In the genomic region with DNA sequence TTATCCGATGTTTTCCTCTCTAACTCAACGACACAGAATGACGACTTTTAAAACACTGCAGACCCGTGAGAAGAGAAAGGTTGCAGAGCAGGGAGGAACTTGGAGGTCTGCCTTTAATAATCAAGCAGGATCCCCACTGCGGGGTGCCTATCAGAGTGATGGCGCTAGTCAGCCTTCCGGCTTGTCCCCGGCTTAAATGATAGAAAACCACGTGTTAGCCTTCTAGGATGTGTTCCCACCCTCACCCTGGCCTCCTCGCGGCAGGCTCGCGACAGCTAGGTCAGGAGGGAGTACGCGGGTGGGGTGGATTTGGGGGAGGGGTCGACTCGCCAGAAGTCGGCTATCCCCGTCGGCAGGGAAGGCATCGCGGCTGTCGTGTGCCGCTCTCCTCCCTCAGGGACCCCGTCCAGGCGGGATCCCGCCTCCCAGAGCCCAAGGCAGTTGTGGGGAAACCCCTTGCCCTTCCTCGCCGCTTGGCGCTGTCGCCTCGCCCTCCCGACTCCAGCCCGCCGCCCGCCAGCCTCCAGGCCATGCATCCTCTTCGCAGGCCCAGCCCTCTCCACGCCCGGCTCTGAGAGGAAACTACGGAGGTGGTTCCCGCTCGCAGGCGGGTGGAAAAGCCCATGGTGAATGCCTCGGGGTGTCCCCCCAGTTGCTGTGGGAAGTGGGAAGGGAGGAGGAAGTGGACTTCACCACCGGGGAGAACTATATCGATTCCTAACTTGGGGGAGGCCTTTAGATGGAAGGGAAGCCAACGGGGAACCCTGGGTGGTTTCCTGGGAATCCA, we compare ENCODE assay signal across 8 cellular contexts. TPM values are rescaled to one million over a fixed set of nuclear protein-coding genes. Genes with fewer than 3 reads are reported as not detected.
DNase-seq lines count a peak whose midpoint lies in the region; ATAC-seq and TF ChIP-seq lines count a peak whose summit lies in the region.

No MANE protein-coding gene starts in this region.

- peaks cover 2% of the 10 kb centered on the region; the same call in 1 of the 3 replicates for H3K9me3 Mint-ChIP-seq in GM23338

- H3K36me3 ChIP-seq in GM23338 (ENCODE audit: insufficient read depth) (no peaks in the 10 kb centered on the region), gastroesophageal sphincter (no peaks in the 10 kb centered on the region)

- peak overlapping the region; percentile 100 for H3K27ac ChIP-seq in GM23338 (ENCODE audit: low read depth)
- peak overlapping the region; percentile 91 to 99 (median 94) for H3K27ac ChIP-seq in gastroesophageal sphincter
- peak overlapping the region; percentile 94 for H3K27ac ChIP-seq in temporal lobe (ENCODE audit: low read depth, low read length)

- H2AFZ ChIP-seq in GM23338: peak overlapping the region; percentile 94

- peak overlapping the region; percentile 94 for H3K4me2 ChIP-seq in GM23338

- peaks cover 38% of the 10 kb centered on the region for H3K79me2 ChIP-seq in GM23338 (replicated peaks; ENCODE audit: insufficient read depth)

- H3K27me3 ChIP-seq in GM23338 (ENCODE audit: insufficient read depth) (no peaks in the 10 kb centered on the region), gastroesophageal sphincter (no peaks in the 10 kb centered on the region)

- H3K36me3 Mint-ChIP-seq in GM23338 (ENCODE audit: low read depth): no peaks in the 10 kb centered on the region; the same call in 2 of the 3 replicates

- H3F3A ChIP-seq in GM23338 (replicated peaks; ENCODE audit: low read depth): peaks cover 8% of the 10 kb centered on the region

- H3K4me3 Mint-ChIP-seq in GM23338: peak overlapping the region; percentile 85

- H4K20me1 ChIP-seq in GM23338 (replicated peaks; ENCODE audit: insufficient read depth): peaks cover 13% of the 10 kb centered on the region

- H3K27ac Mint-ChIP-seq in GM23338: peak overlapping the region; percentile 100

- peaks cover 15% of the 10 kb centered on the region for H3K27me3 Mint-ChIP-seq in GM23338 (ENCODE audit: insufficient read depth, low read depth, poor library complexity)

- WGBS in gastroesophageal sphincter (ENCODE audit: low coverage in 1 of 2), 2 donors: 0% methylated on average over 7 to 9 of the region's 47 CpGs

- H3K4me1 ChIP-seq in GM23338 (ENCODE audit: insufficient read depth): peaks cover 32% of the 10 kb centered on the region
- peaks cover 0 to 37% (median 6%) of the 10 kb centered on the region in 3 donors for H3K4me1 ChIP-seq in gastroesophageal sphincter

- TF ChIP-seq POLR2A in gastroesophageal sphincter (IDR thresholded peaks at IDR 0.05): peak; percentile 8 to 13

- DNase-seq in Daoy (ENCODE audit: low read depth): peak; percentile 89
- DNase-seq in GM23338 (ENCODE audit: low spot score): peak; percentile 84
- peak; percentile 67 for DNase-seq in LoVo (ENCODE audit: low spot score)
- peak; percentile 30 for DNase-seq in SIG-M5 (lab: John Stamatoyannopoulos, UW)
- DNase-seq in activated naive CD4-positive, alpha-beta T cell (lab: John Stamatoyannopoulos, UW): peak; percentile 44 to 62 (median 56)
- DNase-seq in non-pigmented ciliary epithelial cell (ENCODE audit: low read depth): peak; percentile 41

- peaks cover 26% of the 10 kb centered on the region for H3K4me1 Mint-ChIP-seq in GM23338

- peak; percentile 56 for ATAC-seq in GM23338
- ATAC-seq in gastroesophageal sphincter: peak; percentile 40

- H3K9me2 ChIP-seq in GM23338 (ENCODE audit: insufficient read depth): no peaks in the 10 kb centered on the region

- TF ChIP-seq CTCF in GM23338 (conservative IDR thresholded peaks at IDR 0.05; ENCODE audit: low read depth in 2 of 2) (no peak; a peak in 1 of 4 replicates), gastroesophageal sphincter (IDR thresholded peaks at IDR 0.05) (peak in 3 of 4 experiments; percentile 4 to 33 (median 21))

- no peaks in the 10 kb centered on the region for H3K9me3 ChIP-seq in gastroesophageal sphincter

- H3K4me3 ChIP-seq in GM23338 (peak overlapping the region; percentile 86), gastroesophageal sphincter (peak overlapping the region; percentile 61 to 81)

- no peak for TF ChIP-seq EP300 in gastroesophageal sphincter (IDR thresholded peaks at IDR 0.05)

TF ChIP-seq in GM23338, 12 proteins besides CTCF, POLR2A, EP300 and RAD21 (continues in another document):
- TF ChIP-seq ZNF331 (CRISPR knock-in tag; IDR thresholded peaks at IDR 0.05; ENCODE audit: low read depth): no peak
- TF ChIP-seq EZH2phosphoT487 (IDR thresholded peaks at IDR 0.05; ENCODE audit: unreplicated experiment): no peak
- no peak; the same call in none of the 2 replicates for TF ChIP-seq POLR2AphosphoS5 (IDR thresholded peaks at IDR 0.05; ENCODE audit: low read depth)
- no peak for TF ChIP-seq ZNF462 (CRISPR knock-in tag; IDR thresholded peaks at IDR 0.05)
- no peak for TF ChIP-seq JUNB (IDR thresholded peaks at IDR 0.05; ENCODE audit: unreplicated experiment)
- TF ChIP-seq NANOG (IDR thresholded peaks at IDR 0.05; ENCODE audit: borderline replicate concordance): no peak
- TF ChIP-seq EZH2 (IDR thresholded peaks at IDR 0.05; ENCODE audit: low read depth, unreplicated experiment): no peak
- TF ChIP-seq ZNF114 (CRISPR knock-in tag; IDR thresholded peaks at IDR 0.05): no peak
- TF ChIP-seq CREB1 (CRISPR knock-in tag; IDR thresholded peaks at IDR 0.05; ENCODE audit: low read depth): no peak

RNA-seq across cellular contexts. Expression of gene SMG7, which starts 1.1 kb away (rescaled TPM):
- 14.9 and 24.1 TPM in 2 replicates for total RNA-seq in Daoy (2014; rRNA removed; shearing (Covaris generic))
- total RNA-seq in GM23338 (2014; rRNA removed; shearing (Covaris generic)): 79.4 and 96.4 TPM in 2 replicates
- 33.0 and 33.2 TPM in 2 replicates for polyA plus RNA-seq in GM23338 (2016; fragmentation: Nextera tagmentation; extraction: Ambion mirVana)
- total RNA-seq in gastroesophageal sphincter (10 to 100 TPM; 31.9 to 55.9 (median 38.2) TPM), temporal lobe (29.0 TPM)

RNA-seq across cellular contexts. Expression of gene NMNAT2, which starts 53.0 kb away (rescaled TPM):
- 3.0 and 3.6 TPM in 2 replicates for total RNA-seq in Daoy (2014; rRNA removed; shearing (Covaris generic))
- total RNA-seq in GM23338 (2014; rRNA removed; shearing (Covaris generic)): 8.5 and 10.0 TPM in 2 replicates
- 3.6 and 3.8 TPM in 2 replicates for polyA plus RNA-seq in GM23338 (2016; fragmentation: Nextera tagmentation; extraction: Ambion mirVana)
- total RNA-seq in gastroesophageal sphincter: 1 to 10 TPM in 3 of 4 donors, under 1 TPM in 1; 0.93 to 2.2 (median 1.9) TPM
- total RNA-seq in temporal lobe: 58.3 TPM

Comparison
In these comparisons a context has a peak if more than half of its experiments do, and no peak if none do; other contexts are left out.
1. Peak in every context shown above with its lines: DNase-seq, ATAC-seq, H3K4me3 ChIP-seq and H3K27ac ChIP-seq.
2. DNase-seq: peak in every context shown above with its lines; median percentile 89 in Daoy; 84 in GM23338; 67 in LoVo; 56 in activated naive CD4-positive, alpha-beta T cell; 41 in non-pigmented ciliary epithelial cell; 30 in SIG-M5.
3. CTCF ChIP-seq: peak in gastroesophageal sphincter (3 of 4); none in GM23338 (0 of 2).